Comparison of ENCODE assay signal across 17 cellular contexts in the genomic region with DNA sequence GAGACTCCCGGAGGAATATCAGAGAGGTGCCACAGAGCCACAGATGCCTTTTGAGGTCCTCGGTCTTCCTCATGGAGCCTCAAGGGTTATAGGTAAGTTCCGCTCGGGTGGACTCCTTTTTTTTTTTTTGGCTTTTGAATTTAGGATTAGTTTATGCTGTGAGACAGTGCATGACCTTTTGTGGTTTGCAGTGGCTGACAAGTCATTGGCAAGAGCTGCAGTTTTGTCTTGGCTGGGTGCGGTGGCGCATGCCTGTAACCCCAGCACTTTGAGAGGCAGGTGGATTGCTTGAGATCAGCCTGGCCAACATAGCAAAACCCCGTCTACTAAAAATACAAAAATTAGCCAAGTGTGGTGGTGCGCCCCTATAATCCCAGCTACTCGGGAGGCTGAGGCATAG. TPM values are rescaled to one million over a fixed set of nuclear protein-coding genes. Genes with fewer than 3 reads are reported as not detected.
A peak's percentile ranks its signal among the peaks of the same experiment; 100 is the strongest.
DNase-seq lines count a peak whose midpoint lies in the region; ATAC-seq and TF ChIP-seq lines count a peak whose summit lies in the region.
"Had no signal": no experiment of that assay in that cellular context is flagged by ENCODE, and none has a peak within 500 bp of the region (broad histone marks: within the 10 kb centered on the region; RNA-seq: fewer than 3 reads in every experiment).

No MANE protein-coding gene starts in this region.

- no peak for TF ChIP-seq EP300 in gastroesophageal sphincter (IDR thresholded peaks at IDR 0.05)

- no peak overlapping the region for H3K4me3 ChIP-seq in WERI-Rb-1 (ENCODE audit: low read depth, low read length)
- H3K4me3 ChIP-seq in gastroesophageal sphincter: no peak overlapping the region
- H3K4me3 ChIP-seq: heart left ventricle, mucosa of descending colon, ovary had no signal

- 0 out of 2 replicates have a peak overlapping the region, but pooled peaks have one; percentile 36 for H3K27ac ChIP-seq in WERI-Rb-1
- H3K27ac ChIP-seq in gastroesophageal sphincter: no peak overlapping the region
- H3K27ac ChIP-seq: heart left ventricle, ovary had no signal

- TF ChIP-seq CTCF in WERI-Rb-1 (IDR thresholded peaks at IDR 0.05; ENCODE audit: low read depth, low read length) (no peak), gastroesophageal sphincter (IDR thresholded peaks at IDR 0.05) (no peak)

- H3K9me3 ChIP-seq in WERI-Rb-1 (ENCODE audit: severe bottlenecking): no peaks in the 10 kb centered on the region
- H3K9me3 ChIP-seq in gastroesophageal sphincter: no peaks in the 10 kb centered on the region
- H3K9me3 ChIP-seq: heart left ventricle, mucosa of descending colon had no signal

- H3K36me3 ChIP-seq in WERI-Rb-1: no peaks in the 10 kb centered on the region
- no peaks in the 10 kb centered on the region for H3K36me3 ChIP-seq in gastroesophageal sphincter
- H3K36me3 ChIP-seq: heart left ventricle, ovary had no signal

- H3K27me3 ChIP-seq in WERI-Rb-1 (ENCODE audit: insufficient read depth, low read depth, severe bottlenecking): no peaks in the 10 kb centered on the region
- no peaks in the 10 kb centered on the region for H3K27me3 ChIP-seq in gastroesophageal sphincter
- H3K27me3 ChIP-seq: heart left ventricle, ovary had no signal

- no peaks in the 10 kb centered on the region for H3K4me1 ChIP-seq in gastroesophageal sphincter
- H3K4me1 ChIP-seq: heart left ventricle had no signal

- ATAC-seq in HG02642 (IDR thresholded peaks at IDR 0.05; ENCODE audit: poor library complexity, unreplicated experiment) (peak; percentile 28), gastroesophageal sphincter (no peak)
- ATAC-seq: HCT116, heart left ventricle, mucosa of descending colon had no signal

- 83 to 100% methylated on average over 2 to 7 of the region's 9 CpGs for WGBS in gastroesophageal sphincter (ENCODE audit: low coverage in 1 of 2), 2 donors

- TF ChIP-seq POLR2A in gastroesophageal sphincter (IDR thresholded peaks at IDR 0.05): no peak

- peak; percentile 34 for DNase-seq in stimulated activated CD4-positive, alpha-beta T cell treated with anti-CD3 and anti-CD28 coated beads, Interleukin-1b, Interleukin-23, amount 100 ng/mL, for 48 hours
- no peak for DNase-seq in stimulated activated CD4-positive, alpha-beta T cell treated with anti-CD3 and anti-CD28 coated beads, Interleukin-4, amount 100 ng/mL, for 24 hours
- DNase-seq in WERI-Rb-1 (no peak), NCI-H2227 treated with DMSO at 0.1 percent for 48 hours (lab: John Stamatoyannopoulos, UW) (no peak), NCI-H510A treated with DMSO at 0.1 percent for 48 hours (lab: John Stamatoyannopoulos, UW) (no peak), NCI-H510A (lab: John Stamatoyannopoulos, UW) (no peak)
- DNase-seq: activated gamma-delta T cell, islet precursor cell, mucosa of descending colon, NCI-H187 treated with DMSO at 0.1 percent for 48 hours, ovary, small intestine, substantia nigra had no signal

RNA-seq across cellular contexts. Expression of gene GRSF1, which starts 4.5 kb away (rescaled TPM):
- 10 to 100 TPM; 60.7 to 73.5 (median 63.5) TPM for total RNA-seq in gastroesophageal sphincter

RNA-seq across cellular contexts. Expression of gene MOB1B, which starts 58.0 kb away (rescaled TPM):
- total RNA-seq in gastroesophageal sphincter: 10 to 100 TPM; 19.6 to 31.5 (median 26.2) TPM
